In genomic region chr16:11494433-11494832, GRCh38 we compare ENCODE assay signal across 1 cellular context.
TF ChIP-seq lines count a peak whose summit lies in the region.

No MANE protein-coding gene starts in this region.

TF ChIP-seq in H1, 55 proteins besides CTCF, POLR2A, EP300 and RAD21:
- TF ChIP-seq POLR2AphosphoS5 (IDR thresholded peaks at IDR 0.05; ENCODE audit: low read depth, low read length), result no peak
- TF ChIP-seq CBX8 (IDR thresholded peaks at IDR 0.05; ENCODE audit: borderline replicate concordance, low read depth, low read length), result no peak
- no peak for TF ChIP-seq ASH2L (IDR thresholded peaks at IDR 0.05; ENCODE audit: low read length)
- no peak for TF ChIP-seq KDM5A (IDR thresholded peaks at IDR 0.05; ENCODE audit: low read length)
- no peak for TF ChIP-seq HDAC6 (IDR thresholded peaks at IDR 0.05; ENCODE audit: low read depth, low read length)
- TF ChIP-seq FOSL1 (IDR thresholded peaks at IDR 0.05; ENCODE audit: insufficient read depth, low read depth, low read length), result no peak
- TF ChIP-seq SIRT6 (IDR thresholded peaks at IDR 0.05; ENCODE audit: low read length), result no peak
- no peak for TF ChIP-seq BCL11A (IDR thresholded peaks at IDR 0.05; ENCODE audit: low read depth in 2 of 2, low read length in 2 of 2)
